ENCODE assay signal across 8 cellular contexts in genomic region chr1:89524369-89525168, GRCh38. TPM values are rescaled to one million over a fixed set of nuclear protein-coding genes. Genes with fewer than 3 reads are reported as not detected.
DNase-seq lines count a peak whose midpoint lies in the region; ATAC-seq and TF ChIP-seq lines count a peak whose summit lies in the region.

LRRC8B (plus strand) TSS chr1:89524829; CDS start chr1:89582651, 57,822 bp downstream.

- no peak for TF ChIP-seq CTCF in natural killer cell (IDR thresholded peaks at IDR 0.05)

- H3K4me3 Mint-ChIP-seq in IgD-negative memory B cell, result peak within 1 kb of the TSS in 3 of 4 donors; percentile 88 to 96 (median 94)
- H3K4me3 Mint-ChIP-seq in activated T-helper 2 cell treated with anti-CD3 and anti-CD28 coated beads, Interferon-gamma antibody, Interleukin-2, Interleukin-4, amounts not matched to agents 10 μg/mL and 5 μg/mL and 100 μg/mL, durations not matched to agents 14 hours and 24 hours and 36 hours (ENCODE audit: low read depth), result no peak within 1 kb of the TSS
- peak within 1 kb of the TSS; percentile 89 for H3K4me3 Mint-ChIP-seq in natural killer cell

- H3K9me3 Mint-ChIP-seq in IgD-negative memory B cell (peaks cover 0 to 2% (median 0%) of the 10 kb centered on the region in 3 donors), natural killer cell (no peaks in the 10 kb centered on the region)
- peaks cover 10% of the 10 kb centered on the region for H3K9me3 Mint-ChIP-seq in activated T-helper 2 cell treated with anti-CD3 and anti-CD28 coated beads, Interferon-gamma antibody, Interleukin-2, Interleukin-4, amounts not matched to agents 10 μg/mL and 5 μg/mL and 100 μg/mL, durations not matched to agents 14 hours and 24 hours and 36 hours

- H3K27ac Mint-ChIP-seq in IgD-negative memory B cell, result peak within 1 kb of the TSS; percentile 87 to 98 (median 91)
- no peak within 1 kb of the TSS for H3K27ac Mint-ChIP-seq in activated T-helper 2 cell treated with anti-CD3 and anti-CD28 coated beads, Interferon-gamma antibody, Interleukin-2, Interleukin-4, amounts not matched to agents 10 μg/mL and 5 μg/mL and 100 μg/mL, durations not matched to agents 14 hours and 24 hours and 36 hours
- peak within 1 kb of the TSS; percentile 80 to 90 for H3K27ac Mint-ChIP-seq in natural killer cell

- DNase-seq in DMS53 (lab: John Stamatoyannopoulos, UW) (peak; percentile 98), RPMI8226 (peak; percentile 89), fibroblast of peridontal ligament (ENCODE audit: extremely low read depth) (peak; percentile 58), natural killer cell (peak; percentile 87)
- DNase-seq in activated T-helper 2 cell treated with anti-CD3 and anti-CD28 coated beads, Interferon-gamma antibody, Interleukin-2, Interleukin-4, amounts not matched to agents 10 μg/mL and 5 μg/mL and 100 μg/mL, durations not matched to agents 14 hours and 24 hours and 36 hours (ENCODE audit: low spot score), result peak; percentile 91
- DNase-seq in stimulated activated naive CD4-positive, alpha-beta T cell (lab: John Stamatoyannopoulos, UW), result peak; percentile 78 to 86 (median 83)

- H3K36me3 Mint-ChIP-seq in IgD-negative memory B cell (no peaks in the 10 kb centered on the region), natural killer cell (no peaks in the 10 kb centered on the region)
- H3K36me3 Mint-ChIP-seq in activated T-helper 2 cell treated with anti-CD3 and anti-CD28 coated beads, Interferon-gamma antibody, Interleukin-2, Interleukin-4, amounts not matched to agents 10 μg/mL and 5 μg/mL and 100 μg/mL, durations not matched to agents 14 hours and 24 hours and 36 hours (ENCODE audit: low read depth), result peaks cover 10% of the 10 kb centered on the region

- ATAC-seq in GM21529 (IDR thresholded peaks at IDR 0.05; ENCODE audit: unreplicated experiment) (peak; percentile 84), natural killer cell (peak; percentile 86 to 96 (median 93))

- intact Hi-C loops in activated T-helper 2 cell treated with anti-CD3 and anti-CD28 coated beads, Interferon-gamma antibody, Interleukin-2, Interleukin-4, amounts not matched to agents 10 μg/mL and 5 μg/mL and 100 μg/mL, durations not matched to agents 14 hours and 24 hours and 36 hours (cut with micrococcal nuclease), result loop anchor here (1.0 to 5.0 kb wide), 11 partner anchors 16 to 632 kb away; partner anchors contain the start of genes GBP4 and GTF2B
- intact Hi-C loops in natural killer cell (cut with micrococcal nuclease), result loop anchor here (1.0 to 2.0 kb wide), 2 partner anchors 238 to 533 kb away; no protein-coding TSS in a partner anchor

- H3K27me3 Mint-ChIP-seq in IgD-negative memory B cell (no peaks in the 10 kb centered on the region), natural killer cell (ENCODE audit: low read depth in 2 of 2) (no peaks in the 10 kb centered on the region)
- H3K27me3 Mint-ChIP-seq in activated T-helper 2 cell treated with anti-CD3 and anti-CD28 coated beads, Interferon-gamma antibody, Interleukin-2, Interleukin-4, amounts not matched to agents 10 μg/mL and 5 μg/mL and 100 μg/mL, durations not matched to agents 14 hours and 24 hours and 36 hours (ENCODE audit: low read depth), result no peaks in the 10 kb centered on the region

- H3K4me1 Mint-ChIP-seq in IgD-negative memory B cell (peaks cover 11 to 18% (median 18%) of the 10 kb centered on the region in 3 donors), natural killer cell (peaks cover 8 to 15% of the 10 kb centered on the region in 2 donors)
- peaks cover 35% of the 10 kb centered on the region for H3K4me1 Mint-ChIP-seq in activated T-helper 2 cell treated with anti-CD3 and anti-CD28 coated beads, Interferon-gamma antibody, Interleukin-2, Interleukin-4, amounts not matched to agents 10 μg/mL and 5 μg/mL and 100 μg/mL, durations not matched to agents 14 hours and 24 hours and 36 hours (ENCODE audit: low read depth)

RNA-seq across cellular contexts. Expression of gene LRRC8B, which starts in this region (rescaled TPM):
- 12.6 TPM for polyA plus RNA-seq in IgD-negative memory B cell
- total RNA-seq in activated T-helper 2 cell treated with anti-CD3 and anti-CD28 coated beads, Interferon-gamma antibody, Interleukin-2, Interleukin-4, amounts not matched to agents 10 μg/mL and 5 μg/mL and 100 μg/mL, durations not matched to agents 14 hours and 24 hours and 36 hours, result 48.2 and 48.7 TPM in 2 replicates
- 1 to 10 TPM; 1.7 to 2.9 (median 2.9) TPM for total RNA-seq in natural killer cell

Comparison
In these comparisons a context has a peak if more than half of its experiments do, and no peak if none do; other contexts are left out.
1. Peak in every context shown above with its lines: DNase-seq and ATAC-seq.
2. RNA of gene LRRC8B (total RNA-seq): 48.2 to 48.7 TPM in activated T-helper 2 cell treated with anti-CD3 and anti-CD28 coated beads, Interferon-gamma antibody, Interleukin-2, Interleukin-4, amounts not matched to agents 10 μg/mL and 5 μg/mL and 100 μg/mL, durations not matched to agents 14 hours and 24 hours and 36 hours; 1.7 to 2.9 TPM in natural killer cell; every median in the first group is over 10 times any median in the second.